23 cellular contexts compared by ENCODE assay signal in the genomic region with DNA sequence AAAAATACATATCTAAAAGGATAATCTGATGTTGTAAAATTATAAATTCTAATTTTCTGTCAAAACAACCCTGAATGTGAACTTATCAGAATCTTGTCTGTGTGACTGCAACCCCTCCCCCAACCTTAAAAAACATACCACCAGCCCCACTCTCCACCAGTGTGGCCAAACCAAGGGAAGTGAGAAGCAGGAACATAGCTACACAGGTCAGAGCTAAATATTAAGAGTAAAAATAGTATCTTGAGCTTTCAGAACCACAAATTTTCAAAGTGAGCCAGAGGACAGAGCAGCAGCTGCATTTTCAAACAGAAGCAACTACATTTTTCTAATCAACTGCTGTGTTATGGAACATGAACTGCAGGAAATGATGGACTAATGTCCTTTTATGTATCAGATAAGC.
"Had no signal": no experiment of that assay in that cellular context is flagged by ENCODE, and none has a peak within 500 bp of the region (broad histone marks: within the 10 kb centered on the region; RNA-seq: fewer than 3 reads in every experiment).

No MANE protein-coding gene starts in this region.

- DNase-seq: activated CD4-positive, alpha-beta T cell treated with anti-CD3 and anti-CD28 coated beads, Interleukin-2, amount 50 U/mL, for 1 hour; activated CD4-positive, CD25-positive, alpha-beta regulatory T cell treated with anti-CD3 and anti-CD28 coated beads, Interleukin-2, amount 50 U/mL, for 72 hours; activated naive CD4-positive, alpha-beta T cell; activated naive CD8-positive, alpha-beta T cell treated with anti-CD3 and anti-CD28 coated beads for 36 hours; activated T-cell treated with anti-CD3 and anti-CD28 coated beads, Interleukin-2, amount 50 U/mL, for 24 hours; central memory CD4-positive, alpha-beta T cell; effector memory CD4-positive, alpha-beta T cell; foreskin keratinocyte; immature natural killer cell; lower lobe of right lung; mesendoderm; mucosa of descending colon; naive B cell; sigmoid colon; stimulated activated CD4-positive, alpha-beta T cell treated with anti-CD3 and anti-CD28 coated beads, Interleukin-15, amount 100 ng/mL, for 24 hours; stomach; WERI-Rb-1 had no signal

- ATAC-seq: foreskin keratinocyte; left lobe of liver; lower lobe of right lung; mucosa of descending colon; stimulated activated memory B cell treated with anti-CD40 and anti-IgM and Interleukin-4, amounts not matched to agents 10 μg/mL and 1 μg/mL and 100 μg/mL, for 72 hours had no signal

- H3K4me2 ChIP-seq: smooth muscle cell had no signal

- H3K27ac ChIP-seq: foreskin keratinocyte, lower lobe of right lung, sigmoid colon, stomach, suprapubic skin, tibial nerve, WERI-Rb-1 had no signal

- H3K4me1 ChIP-seq: foreskin keratinocyte, lower lobe of right lung, sigmoid colon, stomach, suprapubic skin, tibial nerve had no signal

- H3K36me3 ChIP-seq: lower lobe of right lung, sigmoid colon, stomach, suprapubic skin, tibial nerve, WERI-Rb-1 had no signal

- H3K27me3 ChIP-seq: foreskin keratinocyte, sigmoid colon, stomach, suprapubic skin, tibial nerve had no signal

- FAIRE-seq: astrocyte had no signal

- H3K4me3 ChIP-seq: lower lobe of right lung, mucosa of descending colon, sigmoid colon, smooth muscle cell, stomach, suprapubic skin, tibial nerve had no signal
